ENCODE assay signal across 23 cellular contexts in the genomic region with DNA sequence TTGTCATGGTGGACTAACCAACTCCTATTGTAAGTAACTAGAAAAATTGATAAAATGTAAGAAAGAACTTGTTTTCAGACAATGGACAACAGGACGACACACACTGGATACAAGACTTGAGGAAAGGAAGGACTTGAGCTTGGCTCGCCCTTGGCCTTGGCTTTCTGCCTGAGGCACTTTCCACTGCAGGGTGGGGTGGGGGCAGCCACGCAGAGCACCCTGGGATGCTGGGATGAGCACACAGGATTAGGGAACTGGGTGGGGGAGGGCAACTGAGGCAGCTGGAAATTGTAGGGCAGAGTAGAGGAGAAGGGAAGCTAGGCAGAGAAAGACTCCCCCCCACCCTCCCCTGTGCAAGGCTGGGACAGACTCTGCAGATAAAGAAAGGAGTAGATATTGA. TPM values are rescaled to one million over a fixed set of nuclear protein-coding genes. Genes with fewer than 3 reads are reported as not detected.
DNase-seq lines count a peak whose midpoint lies in the region; ATAC-seq and TF ChIP-seq lines count a peak whose summit lies in the region.
"Had no signal": no experiment of that assay in that cellular context is flagged by ENCODE, and none has a peak within 500 bp of the region (broad histone marks: within the 10 kb centered on the region; RNA-seq: fewer than 3 reads in every experiment).

No MANE protein-coding gene starts in this region.

- DNase-seq in heart right ventricle (peak; percentile 63 to 66), ovary (peak in 3 of 5 donors; percentile 31 to 55 (median 45)), tibial artery (peak; percentile 24 to 58), MCF 10A (ENCODE audit: unreplicated experiment) (no peak), SKM-1 treated with dmso at 0.1 percent for 144 hours (lab: John Stamatoyannopoulos, UW; ENCODE audit: unreplicated experiment) (no peak), GM13976 (ENCODE audit: low spot score) (no peak)
- DNase-seq: activated CD8-positive, alpha-beta memory T cell treated with anti-CD3 and anti-CD28 coated beads for 24 hours; DMS 273 treated with DMSO at 0.1 percent for 48 hours; kidney glomerular epithelial cell; NCI-H1436; NCI-H2171 treated with DMSO at 0.1 percent for 48 hours; NCI-H526; RPMI8226; stimulated activated CD4-positive, alpha-beta T cell treated with anti-CD3 and anti-CD28 coated beads, Interleukin-12 subunit alpha, Interleukin-12 subunit beta, amount 100 ng/mL, for 4 hours; T1000 had no signal

- H3K36me3 Mint-ChIP-seq in MCF 10A (ENCODE audit: insufficient read depth, unreplicated experiment) = no peaks in the 10 kb centered on the region
- H3K36me3 Mint-ChIP-seq: activated naive CD8-positive, alpha-beta T cell; mesothelial cell of epicardium; natural killer cell treated with Interleukin-12 subunit alpha and Interleukin-12 subunit beta and Interleukin-15 and Interleukin-18, amount 100 ng/mL, for 72 hours had no signal

- H3K4me1 Mint-ChIP-seq in MCF 10A (ENCODE audit: insufficient read depth, unreplicated experiment) = peaks cover 5% of the 10 kb centered on the region
- H3K4me1 Mint-ChIP-seq: mesothelial cell of epicardium had no signal

- no peak overlapping the region for H3K27ac Mint-ChIP-seq in MCF 10A (ENCODE audit: low read depth, unreplicated experiment)
- H3K27ac Mint-ChIP-seq: activated naive CD8-positive, alpha-beta T cell; mesothelial cell of epicardium; natural killer cell treated with Interleukin-12 subunit alpha and Interleukin-12 subunit beta and Interleukin-15 and Interleukin-18, amount 100 ng/mL, for 72 hours had no signal

- no peaks in the 10 kb centered on the region for H3K27me3 ChIP-seq in heart right ventricle
- H3K27me3 ChIP-seq in ovary = no peaks in the 10 kb centered on the region
- H3K27me3 ChIP-seq in tibial artery = no peaks in the 10 kb centered on the region

- H3K9me3 ChIP-seq in heart right ventricle (peaks cover 0 to 5% (median 0%) of the 10 kb centered on the region in 11 donors), ovary (no peaks in the 10 kb centered on the region), tibial artery (no peaks in the 10 kb centered on the region)
- H3K9me3 ChIP-seq: prostate gland had no signal

- no peak for TF ChIP-seq EP300 in ovary (IDR thresholded peaks at IDR 0.05)

- POLR2A ChIA-PET in MCF 10A (lab: Yijun Ruan, JAX) = no interaction called here

- H3K36me3 ChIP-seq in heart right ventricle (no peaks in the 10 kb centered on the region), ovary (no peaks in the 10 kb centered on the region), tibial artery (no peaks in the 10 kb centered on the region)
- H3K36me3 ChIP-seq: prostate gland had no signal

- CTCF ChIA-PET in MCF 10A (lab: Yijun Ruan, JAX) = no interaction called here

- H3K27ac ChIP-seq in cingulate gyrus (ENCODE audit: low read depth, low read length) = peak overlapping the region; percentile 99
- H3K27ac ChIP-seq in heart right ventricle = peak overlapping the region in 9 of 10 donors; percentile 0 to 83 (median 77)
- no peak overlapping the region for H3K27ac ChIP-seq in ovary
- no peak overlapping the region for H3K27ac ChIP-seq in tibial artery
- H3K27ac ChIP-seq: HL-60, prostate gland had no signal

- ATAC-seq in heart right ventricle = peak; percentile 36 to 77 (median 64)
- ATAC-seq: activated CD4-positive, CD25-positive, alpha-beta regulatory T cell treated with anti-CD3 and anti-CD28 coated beads, Interleukin-2, amount 50 U/mL, for 24 hours; natural killer cell treated with Interleukin-12 subunit alpha and Interleukin-12 subunit beta and Interleukin-15 and Interleukin-18, amount 100 ng/mL, for 72 hours had no signal

- intact Hi-C loops in heart right ventricle (cut with DNase I) (no loop called here), ovary (cut with DNase I) (no loop called here), tibial artery (cut with DNase I; ENCODE audit: low total_unique reads) (no loop called here), MCF 10A (cut with micrococcal nuclease) (no loop called here)

- no peaks in the 10 kb centered on the region for H3K9me3 Mint-ChIP-seq in MCF 10A (ENCODE audit: unreplicated experiment)
- H3K9me3 Mint-ChIP-seq: mesothelial cell of epicardium; natural killer cell treated with Interleukin-12 subunit alpha and Interleukin-12 subunit beta and Interleukin-15 and Interleukin-18, amount 100 ng/mL, for 72 hours had no signal

- WGBS in heart right ventricle, 2 donors = 6% methylated on average over 3 of the region's 3 CpGs
- WGBS in ovary, 3 donors = 18 to 34% (median 22%) methylated on average over 3 of the region's 3 CpGs

- in situ Hi-C loops in GM13976 (cut with MboI; ENCODE audit: low sequenced_read_pairs, unreplicated experiment) = no loop called here

- no TSS peak for BruUV-seq in MCF 10A (replicated peaks; lab: Mats Ljungman, UMichigan)

- TF ChIP-seq POLR2A in ovary (IDR thresholded peaks at IDR 0.05) = no peak

- no peak for TF ChIP-seq CTCF in heart right ventricle (IDR thresholded peaks at IDR 0.05)
- no peak for TF ChIP-seq CTCF in ovary (IDR thresholded peaks at IDR 0.05)
- TF ChIP-seq CTCF in tibial artery (IDR thresholded peaks at IDR 0.05) = no peak
- no peak for TF ChIP-seq CTCF in MCF 10A (IDR thresholded peaks at IDR 0.05; ENCODE audit: unreplicated experiment)
- no peak for TF ChIP-seq CTCF in GM13976 (IDR thresholded peaks at IDR 0.05; ENCODE audit: borderline replicate concordance, control extremely low read depth, extremely low read depth, insufficient read depth, missing control alignments)

- H3K4me1 ChIP-seq in heart right ventricle (peaks cover 0 to 43% (median 21%) of the 10 kb centered on the region in 9 donors), ovary (ENCODE audit: insufficient read depth) (peaks cover 4% of the 10 kb centered on the region), tibial artery (peaks cover 0 to 15% (median 13%) of the 10 kb centered on the region in 4 donors)
- H3K4me1 ChIP-seq: prostate gland had no signal

- no peak overlapping the region for H3K4me3 Mint-ChIP-seq in MCF 10A (ENCODE audit: unreplicated experiment)
- H3K4me3 Mint-ChIP-seq: activated naive CD8-positive, alpha-beta T cell; mesothelial cell of epicardium; natural killer cell treated with Interleukin-12 subunit alpha and Interleukin-12 subunit beta and Interleukin-15 and Interleukin-18, amount 100 ng/mL, for 72 hours had no signal

- H3K27me3 Mint-ChIP-seq in MCF 10A (ENCODE audit: insufficient read depth, unreplicated experiment) = peaks cover 10% of the 10 kb centered on the region

- H3K4me3 ChIP-seq in heart right ventricle = no peak overlapping the region
- no peak overlapping the region for H3K4me3 ChIP-seq in ovary
- H3K4me3 ChIP-seq in tibial artery = no peak overlapping the region
- H3K4me3 ChIP-seq: prostate gland had no signal

RNA-seq across cellular contexts. Expression of gene HHATL, which starts 25.5 kb away (rescaled TPM):
- total RNA-seq in heart right ventricle (100 to 1,000 TPM; 390 to 998 (median 624) TPM), ovary (1 to 10 TPM in 1 of 7 donors, under 1 TPM in 2, not detected in 4; 0.25 to 1.3 (median 0.79) TPM), MCF 10A (2022) (not detected in 2 replicates)
- polyA plus RNA-seq in heart right ventricle (1,000 to 10,000 TPM in 1 of 2 donors, 100 to 1,000 TPM in 1; 332 to 2,035 TPM), ovary (under 1 TPM in 1 of 2 donors, not detected in 1; 0.12 TPM)
- total RNA-seq: mesothelial cell of epicardium; natural killer cell treated with Interleukin-12 subunit alpha and Interleukin-12 subunit beta and Interleukin-15 and Interleukin-18, amount 100 ng/mL, for 72 hours had no signal
- polyA plus RNA-seq: AG04450 had no signal

RNA-seq across cellular contexts. Expression of gene KLHL40, which starts 42.7 kb away (rescaled TPM):
- total RNA-seq in heart right ventricle = 1 to 10 TPM in 3 of 10 donors, under 1 TPM in 7; 0.26 to 1.6 (median 0.85) TPM
- 1 to 10 TPM in 1 of 2 donors, under 1 TPM in 1; 0.51 to 8.3 TPM for polyA plus RNA-seq in heart right ventricle
- total RNA-seq in ovary = not detected
- not detected for polyA plus RNA-seq in ovary
- total RNA-seq in MCF 10A (2022) = not detected in 2 replicates
- total RNA-seq: mesothelial cell of epicardium; natural killer cell treated with Interleukin-12 subunit alpha and Interleukin-12 subunit beta and Interleukin-15 and Interleukin-18, amount 100 ng/mL, for 72 hours had no signal
- polyA plus RNA-seq: AG04450 had no signal

RNA-seq across cellular contexts. Expression of gene CCDC13, which starts 45.0 kb away (rescaled TPM):
- 1 to 10 TPM in 2 of 10 donors, under 1 TPM in 6, not detected in 2; 0.16 to 1.2 (median 0.62) TPM for total RNA-seq in heart right ventricle
- polyA plus RNA-seq in heart right ventricle = under 1 TPM; 0.44 to 0.52 TPM
- 1 to 10 TPM in 3 of 7 donors, under 1 TPM in 4; 0.24 to 5.7 (median 0.60) TPM for total RNA-seq in ovary
- 1 to 10 TPM in 1 of 2 donors, under 1 TPM in 1; 0.75 to 1.6 TPM for polyA plus RNA-seq in ovary
- total RNA-seq in MCF 10A (2022) = 1.1 and 1.3 TPM in 2 replicates

Comparison
In these comparisons a context has a peak if more than half of its experiments do, and no peak if none do; other contexts are left out.
1. H3K27ac ChIP-seq: peak in cingulate gyrus (single experiment) and heart right ventricle (9 of 10); none in ovary (0 of 2) and tibial artery (0 of 2).
2. DNase-seq: peak in heart right ventricle (2 of 2), ovary (3 of 5) and tibial artery (2 of 2); none in MCF 10A (single experiment), SKM-1 treated with dmso at 0.1 percent for 144 hours (single experiment) and GM13976 (single experiment).
3. RNA of gene HHATL, which starts 25.5 kb away (total RNA-seq): 390 to 998 TPM in heart right ventricle; 0.25 to 1.3 TPM in ovary and not detected in MCF 10A; every median in the first group is over 100 times any median in the second.